Comparison of ENCODE assay signal across 1 cellular context in genomic region chr2:30257266-30258214, GRCh38.
TF ChIP-seq lines count a peak whose summit lies in the region.

No MANE protein-coding gene starts in this region.

TF ChIP-seq in WTC11, 78 proteins besides CTCF, POLR2A, EP300 and RAD21 (continued from another document):
- TF ChIP-seq IRF2 (CRISPR knock-in tag; IDR thresholded peaks at IDR 0.05; ENCODE audit: borderline replicate concordance, low read depth): no peak
